ENCODE assay signal across 16 cellular contexts in the genomic region with DNA sequence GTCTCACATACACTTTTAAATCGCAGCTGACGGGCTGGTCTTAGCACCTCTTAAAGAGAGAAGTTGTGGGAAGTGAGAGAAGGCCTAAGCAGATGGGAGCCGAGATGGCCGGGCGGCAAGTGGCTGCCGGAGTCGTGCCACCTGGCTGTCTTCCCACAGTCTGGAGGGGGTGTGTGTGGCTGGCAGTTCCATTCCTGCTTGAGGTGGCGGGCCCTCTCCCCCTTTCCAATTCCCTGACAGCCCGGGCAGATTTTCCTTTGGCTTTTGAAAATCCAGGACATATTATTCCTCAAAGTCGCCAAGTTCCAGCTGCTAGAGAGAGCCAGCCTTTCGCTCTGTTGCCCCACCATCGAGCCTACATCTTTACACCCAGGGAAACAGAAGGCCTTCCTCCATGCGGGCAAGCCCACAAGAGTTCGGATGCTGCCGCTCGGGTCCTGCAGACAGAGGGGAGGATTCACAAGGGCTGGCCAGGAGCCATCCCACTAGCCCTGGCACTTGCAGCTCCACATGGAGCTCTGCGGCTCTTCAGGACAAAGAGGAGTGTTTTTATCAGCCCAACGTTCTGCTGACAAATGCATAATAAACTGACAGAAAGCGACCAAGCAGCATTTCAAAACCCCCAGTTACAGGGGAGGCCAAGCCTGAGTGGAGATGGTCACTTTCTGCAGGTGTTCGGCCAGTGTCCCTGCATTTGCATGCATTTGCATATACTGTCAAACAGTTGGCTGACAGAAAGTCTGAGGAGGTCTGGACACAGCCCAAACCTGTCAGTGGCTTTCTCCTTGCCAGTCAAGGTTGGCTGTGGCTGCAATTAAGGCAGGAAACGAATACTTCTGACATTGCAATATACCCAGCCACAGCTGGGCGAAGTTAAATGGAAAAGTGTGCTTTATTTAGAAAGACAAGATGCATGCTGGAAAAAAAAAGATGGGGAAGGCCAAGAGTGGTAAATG. TPM values are rescaled to one million over a fixed set of nuclear protein-coding genes. Genes with fewer than 3 reads are reported as not detected.
DNase-seq lines count a peak whose midpoint lies in the region; ATAC-seq and TF ChIP-seq lines count a peak whose summit lies in the region.
"Had no signal": no experiment of that assay in that cellular context is flagged by ENCODE, and none has a peak within 500 bp of the region (broad histone marks: within the 10 kb centered on the region; RNA-seq: fewer than 3 reads in every experiment).

No MANE protein-coding gene starts in this region.

- H3K4me1 Mint-ChIP-seq in T-helper 2 cell treated with Interferon-gamma antibody and Interleukin-4, amounts not matched to agents 5 μg/mL and 100 μg/mL, for 36 hours (ENCODE audit: low read depth), result peaks cover 10% of the 10 kb centered on the region

- no peak for ATAC-seq in body of pancreas

- H3K4me1 ChIP-seq in body of pancreas, result no peaks in the 10 kb centered on the region
- H3K4me1 ChIP-seq: breast epithelium, uterus had no signal

- no peaks in the 10 kb centered on the region for H3K36me3 ChIP-seq in body of pancreas (replicated peaks in 1 of 2; ENCODE audit: insufficient read depth in 1 of 2, low read depth in 2 of 2)
- H3K36me3 ChIP-seq: breast epithelium, neutrophil, SJCRH30, uterus had no signal

- H3K27ac Mint-ChIP-seq in T-helper 2 cell treated with Interferon-gamma antibody and Interleukin-4, amounts not matched to agents 5 μg/mL and 100 μg/mL, for 36 hours, result no peak overlapping the region
- H3K27ac Mint-ChIP-seq: activated T-cell treated with anti-CD3 and anti-CD28 coated beads, Interleukin-2, amount 50 U/mL, for 24 hours had no signal

- peaks cover 42% of the 10 kb centered on the region for H3K27me3 Mint-ChIP-seq in T-helper 2 cell treated with Interferon-gamma antibody and Interleukin-4, amounts not matched to agents 5 μg/mL and 100 μg/mL, for 36 hours (ENCODE audit: low read depth)

- no peak for DNase-seq in T-helper 2 cell treated with Interferon-gamma antibody and Interleukin-4, amounts not matched to agents 5 μg/mL and 100 μg/mL, for 36 hours (ENCODE audit: low spot score)
- DNase-seq in T-helper 2 cell (no peak), NCI-H1105 (lab: John Stamatoyannopoulos, UW) (peak; percentile 29), body of pancreas (peak; percentile 31 to 72 (median 41)), occipital lobe (lab: John Stamatoyannopoulos, UW) (peak; percentile 45), RWPE1 (ENCODE audit: low spot score) (no peak), D341Med (ENCODE audit: low spot score) (no peak)
- DNase-seq in stimulated activated CD4-positive, alpha-beta T cell treated with anti-CD3 and anti-CD28 coated beads, Interleukin-1b, Interleukin-23, amount 100 ng/mL, for 48 hours, result no peak
- DNase-seq: activated T-cell treated with anti-CD3 and anti-CD28 coated beads, Interleukin-2, amount 50 U/mL, for 24 hours; GOT3; NCI-H748 treated with DMSO at 0.1 percent for 48 hours; SJCRH30; uterus had no signal

- H3K9me3 Mint-ChIP-seq in T-helper 2 cell treated with Interferon-gamma antibody and Interleukin-4, amounts not matched to agents 5 μg/mL and 100 μg/mL, for 36 hours, result no peaks in the 10 kb centered on the region
- H3K9me3 Mint-ChIP-seq: activated T-cell treated with anti-CD3 and anti-CD28 coated beads, Interleukin-2, amount 50 U/mL, for 24 hours had no signal

- H3K27ac ChIP-seq in body of pancreas (no peak overlapping the region), RWPE1 (no peak overlapping the region)
- H3K27ac ChIP-seq: HL-60, neutrophil, uterus had no signal

- intact Hi-C loops in body of pancreas (cut with DNase I), result no loop called here

- 45 to 49% methylated on average over 22 of the region's 22 CpGs for WGBS in body of pancreas, 2 donors

- POLR2A ChIA-PET in RWPE1 (lab: Yijun Ruan, JAX; ENCODE audit: low non-redundant PET), result no interaction called here

- TF ChIP-seq CTCF in body of pancreas (IDR thresholded peaks at IDR 0.05) (no peak), RWPE1 (conservative IDR thresholded peaks at IDR 0.05; ENCODE audit: low read depth) (no peak)

- H3K4me3 ChIP-seq in body of pancreas, result no peak overlapping the region
- H3K4me3 ChIP-seq: breast epithelium, SJCRH30, uterus had no signal

- no peaks in the 10 kb centered on the region for H3K9me3 ChIP-seq in body of pancreas
- H3K9me3 ChIP-seq: breast epithelium, neutrophil, SJCRH30, uterus had no signal

- no peaks in the 10 kb centered on the region for H3K27me3 ChIP-seq in body of pancreas

- no peak for TF ChIP-seq POLR2A in body of pancreas (IDR thresholded peaks at IDR 0.05)

- no peaks in the 10 kb centered on the region for H3K36me3 Mint-ChIP-seq in T-helper 2 cell treated with Interferon-gamma antibody and Interleukin-4, amounts not matched to agents 5 μg/mL and 100 μg/mL, for 36 hours (ENCODE audit: low read depth)

- H3K4me3 Mint-ChIP-seq in T-helper 2 cell treated with Interferon-gamma antibody and Interleukin-4, amounts not matched to agents 5 μg/mL and 100 μg/mL, for 36 hours, result peak overlapping the region; percentile 9
- H3K4me3 Mint-ChIP-seq: activated T-cell treated with anti-CD3 and anti-CD28 coated beads, Interleukin-2, amount 50 U/mL, for 24 hours had no signal

- CTCF ChIA-PET in RWPE1 (lab: Yijun Ruan, JAX), result interaction anchor here (0.7 kb wide), 1 partner anchor 641 kb away, joined by 3 read pairs; no protein-coding TSS in a partner anchor

RNA-seq across cellular contexts. Expression of a gene that starts 45.9 kb away (rescaled TPM):
- total RNA-seq in body of pancreas (not detected), occipital lobe (9.4 TPM)
- total RNA-seq: breast epithelium, uterus had no signal

Comparison
In these comparisons a context has a peak if more than half of its experiments do, and no peak if none do; other contexts are left out.
1. DNase-seq: peak in NCI-H1105 (single experiment), body of pancreas (4 of 4) and occipital lobe (single experiment); none in T-helper 2 cell treated with Interferon-gamma antibody and Interleukin-4, amounts not matched to agents 5 μg/mL and 100 μg/mL, for 36 hours (single experiment), T-helper 2 cell (0 of 5), RWPE1 (single experiment), D341Med (single experiment) and stimulated activated CD4-positive, alpha-beta T cell treated with anti-CD3 and anti-CD28 coated beads, Interleukin-1b, Interleukin-23, amount 100 ng/mL, for 48 hours (single experiment).
2. RNA of a gene that starts 45.9 kb away (total RNA-seq): 9.4 TPM in occipital lobe (single experiment); not detected in body of pancreas; every median in the first group is over 10 times any median in the second.